In the genomic region with DNA sequence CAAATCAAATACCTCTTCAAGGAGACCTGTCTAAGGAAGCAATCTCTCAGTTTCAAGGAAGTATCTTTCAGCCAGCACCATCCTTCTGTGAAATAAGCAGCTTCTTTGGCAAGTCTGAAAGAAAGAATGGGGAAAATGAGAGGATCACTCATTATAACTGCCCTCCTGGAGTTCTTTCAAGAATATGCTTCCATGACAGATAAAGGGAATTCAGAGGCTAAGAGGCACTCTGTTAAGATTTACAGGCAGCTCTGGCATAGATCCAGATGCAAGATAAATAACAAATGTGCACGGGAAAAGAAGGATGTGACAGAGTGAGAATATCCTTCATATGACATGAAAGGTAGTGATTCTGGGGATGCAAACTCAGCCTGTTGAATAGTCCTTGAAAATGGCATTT, we compare ENCODE assay signal across 19 cellular contexts.
"Had no signal": no experiment of that assay in that cellular context is flagged by ENCODE, and none has a peak within 500 bp of the region (broad histone marks: within the 10 kb centered on the region; RNA-seq: fewer than 3 reads in every experiment).

No MANE protein-coding gene starts in this region.

- FAIRE-seq: colon had no signal

- DNase-seq: activated B cell treated with CpG ODN at 0.5 μM for 24 hours; activated CD4-positive, alpha-beta T cell treated with anti-CD3 and anti-CD28 coated beads for 36 hours; activated CD4-positive, alpha-beta T cell treated with anti-CD3 and anti-CD28 coated beads, Interleukin-2, amount 50 U/mL, for 4 hours; activated CD8-positive, alpha-beta memory T cell treated with anti-CD3 and anti-CD28 coated beads for 24 hours; activated CD8-positive, alpha-beta memory T cell treated with anti-CD3 and anti-CD28 coated beads, Interleukin-2, amount 50 U/mL, for 4 hours; activated T-cell treated with anti-CD3 and anti-CD28 coated beads, Interleukin-2, amount 50 U/mL, for 24 hours; aorta; brain microvascular endothelial cell; effector memory CD4-positive, alpha-beta T cell; foreskin melanocyte; hippocampal formation; left ventricle myocardium superior; occipital lobe; posterior cingulate gyrus; right lobe of liver; stimulated activated CD4-positive, alpha-beta T cell treated with anti-CD3 and anti-CD28 coated beads, Interleukin-2, amount 100 ng/mL, for 24 hours; stomach; T-helper 9 cell had no signal
